In the genomic region with DNA sequence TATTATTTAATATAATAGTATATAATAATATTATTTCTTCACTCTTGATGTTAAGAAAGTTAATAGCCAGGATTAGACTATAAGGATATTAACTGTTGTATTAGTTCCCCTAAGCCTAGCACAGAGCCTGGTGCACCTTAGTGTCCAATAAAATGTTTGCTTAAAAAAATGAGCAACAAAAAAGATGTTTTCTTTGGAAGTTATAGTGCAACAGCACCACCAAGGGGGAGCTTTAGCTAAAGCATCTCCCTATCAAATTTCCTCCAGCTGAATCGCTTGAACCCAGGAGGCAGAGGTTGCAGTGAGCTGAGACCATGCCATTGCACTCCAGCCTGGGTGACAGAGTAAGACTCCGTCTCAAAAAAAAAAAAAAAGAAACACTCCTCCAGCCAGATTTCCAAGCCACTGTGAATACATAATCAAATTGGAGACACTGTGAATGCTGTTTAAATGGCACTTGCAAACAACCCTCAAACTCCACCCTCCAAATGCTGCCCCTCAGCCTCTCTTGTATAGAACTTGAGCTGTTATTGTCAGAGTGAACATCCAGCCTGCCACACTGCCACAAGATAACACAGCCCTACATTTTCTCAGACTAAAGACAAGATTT, we compare ENCODE assay signal across 8 cellular contexts.
DNase-seq lines count a peak whose midpoint lies in the region; ATAC-seq and FAIRE-seq lines count a peak whose summit lies in the region.

No MANE protein-coding gene starts in this region.

- POLR2A ChIA-PET in activated CD8-positive, alpha-beta T cell treated with anti-CD3 and anti-CD28 coated beads, Interleukin-2, amount 10 ng/mL, durations not matched to agents 7 days and 5 days (lab: Charles Lee), result interaction anchor here (0.9 kb wide), 1 partner anchor 11 kb away, joined by 3 read pairs; no protein-coding TSS in a partner anchor

- H3K9me3 Mint-ChIP-seq in activated CD8-positive, alpha-beta T cell treated with anti-CD3 and anti-CD28 coated beads, Interleukin-2, amount 10 ng/mL, durations not matched to agents 7 days and 5 days (ENCODE audit: insufficient read depth), result peaks cover 7% of the 10 kb centered on the region
- no peaks in the 10 kb centered on the region for H3K9me3 Mint-ChIP-seq in activated naive CD4-positive, alpha-beta T cell treated with anti-CD3 and anti-CD28 coated beads, Interleukin-2, amount 50 U/mL, for 72 hours

- H3K27me3 Mint-ChIP-seq in activated CD8-positive, alpha-beta T cell treated with anti-CD3 and anti-CD28 coated beads, Interleukin-2, amount 10 ng/mL, durations not matched to agents 7 days and 5 days (ENCODE audit: low read depth), result no peaks in the 10 kb centered on the region

- peaks cover 14% of the 10 kb centered on the region for H3K36me3 Mint-ChIP-seq in activated CD8-positive, alpha-beta T cell treated with anti-CD3 and anti-CD28 coated beads, Interleukin-2, amount 10 ng/mL, durations not matched to agents 7 days and 5 days (ENCODE audit: low read depth)
- H3K36me3 Mint-ChIP-seq in activated naive CD4-positive, alpha-beta T cell treated with anti-CD3 and anti-CD28 coated beads, Interleukin-2, amount 50 U/mL, for 72 hours, result peaks cover 0 to 12% of the 10 kb centered on the region in 2 donors

- no peak overlapping the region for H3K27ac Mint-ChIP-seq in activated CD8-positive, alpha-beta T cell treated with anti-CD3 and anti-CD28 coated beads, Interleukin-2, amount 10 ng/mL, durations not matched to agents 7 days and 5 days
- no peak overlapping the region for H3K27ac Mint-ChIP-seq in activated naive CD4-positive, alpha-beta T cell treated with anti-CD3 and anti-CD28 coated beads, Interleukin-2, amount 50 U/mL, for 72 hours

- no peak for ATAC-seq in activated CD8-positive, alpha-beta T cell treated with anti-CD3 and anti-CD28 coated beads, Interleukin-2, amount 10 ng/mL, durations not matched to agents 7 days and 5 days
- peak; percentile 51 for ATAC-seq in left lobe of liver
- ATAC-seq in activated naive CD4-positive, alpha-beta T cell treated with anti-CD3 and anti-CD28 coated beads, Interleukin-2, amount 50 U/mL, for 72 hours, result no peak
- ATAC-seq in GM19397 (IDR thresholded peaks at IDR 0.05; ENCODE audit: unreplicated experiment), result no peak

- CTCF ChIA-PET in activated CD8-positive, alpha-beta T cell treated with anti-CD3 and anti-CD28 coated beads, Interleukin-2, amount 10 ng/mL, durations not matched to agents 7 days and 5 days (lab: Charles Lee), result interaction anchor here (0.6 to 4.1 kb wide), 23 partner anchors 8 to 567 kb away, joined by 3 to 21 read pairs (median 3); no protein-coding TSS in a partner anchor

- FAIRE-seq in RCC 7860 (lab: Jason Lieb, UNC), result no peak

- H3K4me3 Mint-ChIP-seq in activated CD8-positive, alpha-beta T cell treated with anti-CD3 and anti-CD28 coated beads, Interleukin-2, amount 10 ng/mL, durations not matched to agents 7 days and 5 days, result no peak overlapping the region

- DNase-seq in D341Med (ENCODE audit: low spot score), result peak; percentile 52
- peak; percentile 34 for DNase-seq in HT1080 (ENCODE audit: low read depth)
- DNase-seq in activated CD8-positive, alpha-beta T cell treated with anti-CD3 and anti-CD28 coated beads, Interleukin-2, amount 10 ng/mL, durations not matched to agents 7 days and 5 days, result peak; percentile 48
- no peak for DNase-seq in left lobe of liver (ENCODE audit: low spot score)
- no peak for DNase-seq in stimulated activated naive CD4-positive, alpha-beta T cell (lab: John Stamatoyannopoulos, UW)
- no peak for DNase-seq in RCC 7860 (ENCODE audit: low spot score)
- no peak for DNase-seq in activated naive CD4-positive, alpha-beta T cell treated with anti-CD3 and anti-CD28 coated beads, Interleukin-2, amount 50 U/mL, for 72 hours (ENCODE audit: low spot score in 2 of 2)

- H3K4me1 Mint-ChIP-seq in activated CD8-positive, alpha-beta T cell treated with anti-CD3 and anti-CD28 coated beads, Interleukin-2, amount 10 ng/mL, durations not matched to agents 7 days and 5 days (ENCODE audit: low read depth), result no peaks in the 10 kb centered on the region

Comparison
In these comparisons a context has a peak if more than half of its experiments do, and no peak if none do; other contexts are left out.
1. DNase-seq: peak in D341Med (single experiment), HT1080 (single experiment) and activated CD8-positive, alpha-beta T cell treated with anti-CD3 and anti-CD28 coated beads, Interleukin-2, amount 10 ng/mL, durations not matched to agents 7 days and 5 days (single experiment); none in left lobe of liver (single experiment), stimulated activated naive CD4-positive, alpha-beta T cell (0 of 6), RCC 7860 (single experiment) and activated naive CD4-positive, alpha-beta T cell treated with anti-CD3 and anti-CD28 coated beads, Interleukin-2, amount 50 U/mL, for 72 hours (0 of 2).